In the genomic region with DNA sequence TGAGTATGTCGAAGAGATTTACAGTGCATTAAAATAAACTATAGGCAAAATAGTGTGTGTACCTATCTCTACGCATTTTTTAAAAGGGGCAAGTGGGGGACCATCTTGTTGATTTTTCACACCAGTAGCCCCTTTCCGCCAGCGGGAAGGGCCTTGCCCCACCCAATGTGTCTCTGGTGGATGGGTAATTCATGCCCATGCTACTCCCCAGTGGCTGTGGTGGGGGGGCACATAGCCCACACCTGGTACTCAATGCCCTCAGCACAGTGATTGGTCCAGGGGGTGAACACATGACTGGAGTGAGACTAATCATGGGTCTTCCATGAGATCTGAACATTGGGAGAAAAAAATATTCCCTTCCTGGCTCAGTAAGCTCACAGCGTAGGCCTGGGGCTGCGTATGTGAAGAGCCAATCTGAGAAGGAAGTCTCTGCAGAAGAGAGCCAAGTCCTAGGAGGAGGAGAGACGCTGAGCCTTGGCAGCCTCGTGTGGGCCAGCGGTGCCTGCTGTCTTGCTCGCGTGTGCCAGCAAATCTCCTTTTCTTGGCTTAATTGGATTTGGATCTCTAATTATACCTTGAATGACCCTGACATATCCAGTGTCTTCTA, we compare ENCODE assay signal across 25 cellular contexts.
DNase-seq lines count a peak whose midpoint lies in the region; ATAC-seq and TF ChIP-seq lines count a peak whose summit lies in the region.
"Had no signal": no experiment of that assay in that cellular context is flagged by ENCODE, and none has a peak within 500 bp of the region (broad histone marks: within the 10 kb centered on the region; RNA-seq: fewer than 3 reads in every experiment).

No MANE protein-coding gene starts in this region.

- H3K4me2 ChIP-seq in OCI-LY7 (ENCODE audit: low read length), result no peak overlapping the region

- H3K9me2 ChIP-seq in OCI-LY7 (ENCODE audit: insufficient read depth, low read length), result no peaks in the 10 kb centered on the region

- no peak overlapping the region for H2AFZ ChIP-seq in OCI-LY7 (ENCODE audit: low read length)

- peaks cover 11% of the 10 kb centered on the region for H3K9me3 Mint-ChIP-seq in activated naive CD8-positive, alpha-beta T cell treated with anti-CD3 and anti-CD28 coated beads, Interleukin-2, amount 10 ng/mL, durations not matched to agents 7 days and 5 days
- H3K9me3 Mint-ChIP-seq in activated naive CD8-positive, alpha-beta T cell treated with anti-CD3 and anti-CD28 coated beads, Interleukin-2, amount 50 U/mL, for 24 hours, result peaks cover 2% of the 10 kb centered on the region
- peaks cover 12% of the 10 kb centered on the region for H3K9me3 Mint-ChIP-seq in mesothelial cell of epicardium
- H3K9me3 Mint-ChIP-seq: HFFc6; natural killer cell treated with Interleukin-12 subunit alpha and Interleukin-12 subunit beta and Interleukin-15 and Interleukin-18, amount 100 ng/mL, for 72 hours had no signal

- H3K36me3 ChIP-seq in OCI-LY7 (ENCODE audit: insufficient read depth, low read length), result no peaks in the 10 kb centered on the region

- no peak overlapping the region for H3K27ac Mint-ChIP-seq in activated naive CD8-positive, alpha-beta T cell treated with anti-CD3 and anti-CD28 coated beads, Interleukin-2, amount 10 ng/mL, durations not matched to agents 7 days and 5 days
- H3K27ac Mint-ChIP-seq in activated naive CD8-positive, alpha-beta T cell treated with anti-CD3 and anti-CD28 coated beads, Interleukin-2, amount 50 U/mL, for 24 hours, result no peak overlapping the region
- no peak overlapping the region for H3K27ac Mint-ChIP-seq in mesothelial cell of epicardium
- H3K27ac Mint-ChIP-seq: activated T-helper 1 cell treated with anti-CD3 and anti-CD28 coated beads, Interleukin-12 subunit alpha, Interleukin-12 subunit beta, Interleukin-2, Interleukin-4 antibody, amounts not matched to agents 30 ng/mL and 10 ng/mL and 1 ng/mL, durations not matched to agents 14 hours and 24 hours and 36 hours; HFFc6; natural killer cell treated with Interleukin-12 subunit alpha and Interleukin-12 subunit beta and Interleukin-15 and Interleukin-18, amount 100 ng/mL, for 72 hours; progenitor cell of endocrine pancreas; T-cell had no signal

- H3K27ac ChIP-seq in OCI-LY7 (ENCODE audit: low read depth, low read length, poor library complexity, severe bottlenecking), result no peak overlapping the region
- H3K27ac ChIP-seq: C4-2B, epithelial cell of prostate, HL-60 had no signal

- H3K4me1 Mint-ChIP-seq in activated naive CD8-positive, alpha-beta T cell treated with anti-CD3 and anti-CD28 coated beads, Interleukin-2, amount 10 ng/mL, durations not matched to agents 7 days and 5 days, result no peaks in the 10 kb centered on the region
- H3K4me1 Mint-ChIP-seq in activated naive CD8-positive, alpha-beta T cell treated with anti-CD3 and anti-CD28 coated beads, Interleukin-2, amount 50 U/mL, for 24 hours, result no peaks in the 10 kb centered on the region
- no peaks in the 10 kb centered on the region for H3K4me1 Mint-ChIP-seq in mesothelial cell of epicardium
- H3K4me1 Mint-ChIP-seq: T-cell had no signal

- H3K4me3 Mint-ChIP-seq in activated naive CD8-positive, alpha-beta T cell treated with anti-CD3 and anti-CD28 coated beads, Interleukin-2, amount 10 ng/mL, durations not matched to agents 7 days and 5 days, result no peak overlapping the region
- no peak overlapping the region for H3K4me3 Mint-ChIP-seq in activated naive CD8-positive, alpha-beta T cell treated with anti-CD3 and anti-CD28 coated beads, Interleukin-2, amount 50 U/mL, for 24 hours
- no peak overlapping the region for H3K4me3 Mint-ChIP-seq in mesothelial cell of epicardium
- H3K4me3 Mint-ChIP-seq: activated T-helper 1 cell treated with anti-CD3 and anti-CD28 coated beads, Interleukin-12 subunit alpha, Interleukin-12 subunit beta, Interleukin-2, Interleukin-4 antibody, amounts not matched to agents 30 ng/mL and 10 ng/mL and 1 ng/mL, durations not matched to agents 14 hours and 24 hours and 36 hours; HFFc6; natural killer cell treated with Interleukin-12 subunit alpha and Interleukin-12 subunit beta and Interleukin-15 and Interleukin-18, amount 100 ng/mL, for 72 hours; T-cell had no signal

- H3K36me3 Mint-ChIP-seq in activated naive CD8-positive, alpha-beta T cell treated with anti-CD3 and anti-CD28 coated beads, Interleukin-2, amount 10 ng/mL, durations not matched to agents 7 days and 5 days, result no peaks in the 10 kb centered on the region
- H3K36me3 Mint-ChIP-seq in activated naive CD8-positive, alpha-beta T cell treated with anti-CD3 and anti-CD28 coated beads, Interleukin-2, amount 50 U/mL, for 24 hours (ENCODE audit: low read depth), result no peaks in the 10 kb centered on the region
- no peaks in the 10 kb centered on the region for H3K36me3 Mint-ChIP-seq in mesothelial cell of epicardium
- H3K36me3 Mint-ChIP-seq: natural killer cell treated with Interleukin-12 subunit alpha and Interleukin-12 subunit beta and Interleukin-15 and Interleukin-18, amount 100 ng/mL, for 72 hours; T-cell had no signal

- TF ChIP-seq CTCF in mesothelial cell of epicardium (IDR thresholded peaks at IDR 0.05; ENCODE audit: unreplicated experiment), result no peak
- no peak for TF ChIP-seq CTCF in GM10248 (IDR thresholded peaks at IDR 0.05; ENCODE audit: control extremely low read depth, extremely low read depth, low read depth, missing control alignments)
- TF ChIP-seq CTCF in OCI-LY7 (conservative IDR thresholded peaks at IDR 0.05; ENCODE audit: low read length), result no peak

- H4K20me1 ChIP-seq in OCI-LY7 (ENCODE audit: insufficient read depth, low read length), result no peaks in the 10 kb centered on the region

- BruUV-seq in OCI-LY7 (replicated peaks; lab: Mats Ljungman, UMichigan), result no TSS peak

- no peaks in the 10 kb centered on the region for H3K4me1 ChIP-seq in OCI-LY7 (ENCODE audit: insufficient read depth, low read length, poor library complexity, severe bottlenecking)

- no peak for ATAC-seq in activated naive CD8-positive, alpha-beta T cell treated with anti-CD3 and anti-CD28 coated beads, Interleukin-2, amount 10 ng/mL, durations not matched to agents 7 days and 5 days (ENCODE audit: low read depth)
- ATAC-seq in activated naive CD8-positive, alpha-beta T cell treated with anti-CD3 and anti-CD28 coated beads, Interleukin-2, amount 50 U/mL, for 24 hours, result no peak
- ATAC-seq in Right ventricle myocardium superior (ENCODE audit: poor library complexity), result peak; percentile 59
- no peak for ATAC-seq in HG03457 (IDR thresholded peaks at IDR 0.05; ENCODE audit: unreplicated experiment)
- ATAC-seq: natural killer cell treated with Interleukin-12 subunit alpha and Interleukin-12 subunit beta and Interleukin-15 and Interleukin-18, amount 100 ng/mL, for 72 hours; T-cell had no signal

- no peaks in the 10 kb centered on the region for H3K79me2 ChIP-seq in OCI-LY7 (ENCODE audit: insufficient read depth, low read depth, low read length)

- POLR2A ChIA-PET in activated naive CD8-positive, alpha-beta T cell treated with anti-CD3 and anti-CD28 coated beads, Interleukin-2, amount 10 ng/mL, durations not matched to agents 7 days and 5 days (lab: Charles Lee), result no interaction called here
- POLR2A ChIA-PET in GM10248 (lab: Yijun Ruan, JAX) (no interaction called here), OCI-LY7 (lab: Charles Lee) (no interaction called here)

- intact Hi-C loops in Right ventricle myocardium superior (cut with DNase I), result no loop called here
- intact Hi-C loops in OCI-LY7 (cut with micrococcal nuclease; ENCODE audit: unreplicated experiment), result no loop called here

- no peak overlapping the region for H3K4me3 ChIP-seq in OCI-LY7 (ENCODE audit: low read depth, low read length, poor library complexity, severe bottlenecking)

- CTCF ChIA-PET in GM10248 (lab: Yijun Ruan, JAX), result no interaction called here
- CTCF ChIA-PET in OCI-LY7 (lab: Charles Lee; ENCODE audit: unreplicated experiment), result no interaction called here

- no peaks in the 10 kb centered on the region for H3K9me3 ChIP-seq in OCI-LY7 (ENCODE audit: low read length)

- peak; percentile 5 for DNase-seq in activated naive CD8-positive, alpha-beta T cell treated with anti-CD3 and anti-CD28 coated beads, Interleukin-2, amount 10 ng/mL, durations not matched to agents 7 days and 5 days
- no peak for DNase-seq in activated naive CD8-positive, alpha-beta T cell treated with anti-CD3 and anti-CD28 coated beads, Interleukin-2, amount 50 U/mL, for 24 hours
- peak; percentile 45 for DNase-seq in Right ventricle myocardium superior
- peak; percentile 8 to 26 for DNase-seq in mesothelial cell of epicardium (ENCODE audit: low spot score in 2 of 2, unreplicated experiment in 2 of 2)
- no peak for DNase-seq in GDM1 (lab: John Stamatoyannopoulos, UW)
- no peak for DNase-seq in GM10248 (ENCODE audit: extremely low spot score)
- no peak for DNase-seq in OCI-LY7 (ENCODE audit: low spot score)
- DNase-seq: activated CD4-positive, alpha-beta T cell treated with anti-CD3 and anti-CD28 coated beads for 48 hours; HFFc6; hippocampal formation; mesendoderm; NCI-H524 treated with DMSO at 0.1 percent for 48 hours; SHP77; small intestine; stimulated activated CD4-positive, alpha-beta T cell treated with anti-CD3 and anti-CD28 coated beads, Interleukin-2, amount 100 ng/mL, for 48 hours; stimulated activated naive CD4-positive, alpha-beta T cell treated with Interleukin-2 at 50 U/mL for 16 hours; trophoblast cell had no signal

- no peaks in the 10 kb centered on the region for H3K27me3 Mint-ChIP-seq in activated naive CD8-positive, alpha-beta T cell treated with anti-CD3 and anti-CD28 coated beads, Interleukin-2, amount 10 ng/mL, durations not matched to agents 7 days and 5 days
- peaks cover 8% of the 10 kb centered on the region for H3K27me3 Mint-ChIP-seq in activated naive CD8-positive, alpha-beta T cell treated with anti-CD3 and anti-CD28 coated beads, Interleukin-2, amount 50 U/mL, for 24 hours
- H3K27me3 Mint-ChIP-seq in mesothelial cell of epicardium (ENCODE audit: low read depth), result peaks cover 6% of the 10 kb centered on the region

Comparison
In these comparisons a context has a peak if more than half of its experiments do, and no peak if none do; other contexts are left out.
1. DNase-seq: peak in activated naive CD8-positive, alpha-beta T cell treated with anti-CD3 and anti-CD28 coated beads, Interleukin-2, amount 10 ng/mL, durations not matched to agents 7 days and 5 days (single experiment), Right ventricle myocardium superior (single experiment) and mesothelial cell of epicardium (2 of 2); none in activated naive CD8-positive, alpha-beta T cell treated with anti-CD3 and anti-CD28 coated beads, Interleukin-2, amount 50 U/mL, for 24 hours (single experiment), GDM1 (single experiment), GM10248 (single experiment) and OCI-LY7 (single experiment).